ENCODE assay signal across 16 cellular contexts in the genomic region with DNA sequence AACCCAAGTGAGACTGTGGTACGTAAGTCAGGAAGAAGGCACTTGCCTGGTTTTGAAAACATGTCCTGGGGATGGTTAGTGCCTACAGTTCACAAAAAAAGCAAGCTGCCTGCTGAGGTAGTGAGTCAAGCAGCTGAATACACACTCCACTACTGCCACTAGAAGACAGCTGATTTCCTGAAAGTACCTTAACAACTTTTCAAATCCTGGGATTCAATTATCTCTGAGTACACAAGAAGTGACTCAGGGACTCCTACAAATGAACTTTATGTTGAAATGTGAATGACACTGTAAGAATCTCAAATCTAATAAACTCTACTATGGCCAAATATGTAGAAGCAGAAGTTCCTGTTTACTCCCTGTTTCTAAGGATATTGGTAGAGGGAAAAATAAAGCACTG. TPM values are rescaled to one million over a fixed set of nuclear protein-coding genes. Genes with fewer than 3 reads are reported as not detected.
A peak's percentile ranks its signal among the peaks of the same experiment; 100 is the strongest.
DNase-seq lines count a peak whose midpoint lies in the region; ATAC-seq and TF ChIP-seq lines count a peak whose summit lies in the region.
"Had no signal": no experiment of that assay in that cellular context is flagged by ENCODE, and none has a peak within 500 bp of the region (broad histone marks: within the 10 kb centered on the region; RNA-seq: fewer than 3 reads in every experiment).

No MANE protein-coding gene starts in this region.

- H3K9me3 ChIP-seq in PC-3 (ENCODE audit: low read length) (no peaks in the 10 kb centered on the region), upper lobe of right lung (no peaks in the 10 kb centered on the region)
- H3K9me3 ChIP-seq: colonic mucosa, Peyer's patch, thoracic aorta had no signal

- no peak overlapping the region for H3K9ac ChIP-seq in PC-3 (ENCODE audit: low read length)

- POLR2A ChIA-PET in PC-3 (lab: Charles Lee; ENCODE audit: unreplicated experiment): no interaction called here

- no peaks in the 10 kb centered on the region for H3K9me2 ChIP-seq in PC-3 (replicated peaks; ENCODE audit: low read length)

- H3K27ac ChIP-seq in PC-3 (ENCODE audit: low read length) (no peak overlapping the region), foreskin keratinocyte (no peak overlapping the region), upper lobe of right lung (no peak overlapping the region)
- H3K27ac ChIP-seq: colonic mucosa, Peyer's patch, thoracic aorta had no signal

- H3K27me3 ChIP-seq in PC-3 (ENCODE audit: low read length) (peaks cover 8% of the 10 kb centered on the region), foreskin keratinocyte (no peaks in the 10 kb centered on the region), upper lobe of right lung (no peaks in the 10 kb centered on the region)
- H3K27me3 ChIP-seq: colonic mucosa, Peyer's patch had no signal

- intact Hi-C loops in PC-3 (cut with micrococcal nuclease) (no loop called here), upper lobe of right lung (cut with DNase I) (no loop called here)

- CTCF ChIA-PET in PC-3 (lab: Charles Lee): no interaction called here

- H3K79me2 ChIP-seq in PC-3 (ENCODE audit: low read length): no peaks in the 10 kb centered on the region

- peak; percentile 64 for DNase-seq in SIG-M5 treated with dmso at 0.1 percent for 504 hours (lab: John Stamatoyannopoulos, UW; ENCODE audit: unreplicated experiment)
- DNase-seq in SIG-M5 (lab: John Stamatoyannopoulos, UW): no peak
- DNase-seq in PC-3: peak; percentile 49
- DNase-seq in foreskin keratinocyte: peak; percentile 19 to 40
- no peak for DNase-seq in upper lobe of right lung
- no peak for DNase-seq in stimulated activated CD4-positive, alpha-beta T cell treated with anti-CD3 and anti-CD28 coated beads, Interleukin-4, amount 100 ng/mL, for 24 hours
- DNase-seq in epidermal melanocyte (ENCODE audit: insufficient read length, low spot score): no peak
- DNase-seq: activated CD4-positive, alpha-beta T cell treated with anti-CD3 and anti-CD28 coated beads, Interleukin-2, amount 10 ng/mL, durations not matched to agents 7 days and 5 days; activated T-cell treated with anti-CD3 and anti-CD28 coated beads, Interleukin-2, amount 50 U/mL, for 72 hours; colonic mucosa; IMR-90; NCI-H2081 treated with DMSO at 0.1 percent for 48 hours; Peyer's patch; stimulated activated CD4-positive, alpha-beta T cell treated with anti-CD3 and anti-CD28 coated beads, Interleukin-15, amount 100 ng/mL, for 24 hours had no signal

- no peak overlapping the region for H3K4me3 ChIP-seq in PC-3 (ENCODE audit: low read length)
- H3K4me3 ChIP-seq in upper lobe of right lung: no peak overlapping the region
- H3K4me3 ChIP-seq: colonic mucosa, Peyer's patch, thoracic aorta had no signal

- H3K4me1 ChIP-seq in PC-3 (ENCODE audit: insufficient read depth, low read length) (no peaks in the 10 kb centered on the region), foreskin keratinocyte (no peaks in the 10 kb centered on the region), upper lobe of right lung (no peaks in the 10 kb centered on the region)
- H3K4me1 ChIP-seq: colonic mucosa, Peyer's patch had no signal

- TF ChIP-seq CTCF in PC-3 (conservative IDR thresholded peaks at IDR 0.05; ENCODE audit: low read depth, low read length) (no peak), foreskin keratinocyte (conservative IDR thresholded peaks at IDR 0.05) (no peak), upper lobe of right lung (IDR thresholded peaks at IDR 0.05) (no peak)

- H3K4me2 ChIP-seq in PC-3 (ENCODE audit: low read length): no peak overlapping the region

- H3K36me3 ChIP-seq in PC-3 (ENCODE audit: low read depth, low read length) (no peaks in the 10 kb centered on the region), upper lobe of right lung (no peaks in the 10 kb centered on the region)
- H3K36me3 ChIP-seq: colonic mucosa, Peyer's patch, thoracic aorta had no signal

- H4K20me1 ChIP-seq in PC-3 (ENCODE audit: low read length): no peaks in the 10 kb centered on the region

- peak; percentile 63 for ATAC-seq in PC-3
- ATAC-seq in foreskin keratinocyte: peak; percentile 12
- peak; percentile 92 for ATAC-seq in upper lobe of right lung
- no peak for ATAC-seq in GM18861 (IDR thresholded peaks at IDR 0.05; ENCODE audit: unreplicated experiment)
- ATAC-seq: activated T-cell treated with anti-CD3 and anti-CD28 coated beads, Interleukin-2, amount 50 U/mL, for 72 hours had no signal

- no TSS peak for BruUV-seq in PC-3 (replicated peaks; lab: Mats Ljungman, UMichigan)

- no peak overlapping the region for H2AFZ ChIP-seq in PC-3 (ENCODE audit: low read length)

- H3F3A ChIP-seq in PC-3 (ENCODE audit: low read length, unreplicated experiment): no peaks in the 10 kb centered on the region

RNA-seq across cellular contexts. Expression of gene ARL5A, which starts 58.0 kb away (rescaled TPM):
- total RNA-seq in PC-3 (2014; rRNA removed): 45.6 and 53.0 TPM in 2 replicates
- 38.5 and 40.2 TPM in 2 replicates for total RNA-seq in foreskin keratinocyte
- 6.3 and 8.4 TPM in 2 replicates for polyA plus RNA-seq in foreskin keratinocyte
- total RNA-seq in upper lobe of right lung: 56.6 TPM

Comparison
In these comparisons a context has a peak if more than half of its experiments do, and no peak if none do; other contexts are left out.
1. DNase-seq: peak in SIG-M5 treated with dmso at 0.1 percent for 504 hours (single experiment), PC-3 (single experiment) and foreskin keratinocyte (2 of 2); none in SIG-M5 (single experiment), upper lobe of right lung (single experiment), stimulated activated CD4-positive, alpha-beta T cell treated with anti-CD3 and anti-CD28 coated beads, Interleukin-4, amount 100 ng/mL, for 24 hours (single experiment) and epidermal melanocyte (single experiment).